ENCODE assay signal across 26 cellular contexts in genomic region chr10:123766761-123767160, GRCh38.
"Had no signal": no experiment of that assay in that cellular context is flagged by ENCODE, and none has a peak within 500 bp of the region (broad histone marks: within the 10 kb centered on the region; RNA-seq: fewer than 3 reads in every experiment).

No MANE protein-coding gene starts in this region.

- FAIRE-seq: islet of Langerhans had no signal

- H3K4me3 Mint-ChIP-seq: activated CD4-positive, alpha-beta memory T cell treated with anti-CD3 and anti-CD28 coated beads, Interleukin-2, amount 10 ng/mL, durations not matched to agents 7 days and 5 days; activated CD4-positive, alpha-beta T cell treated with anti-CD3 and anti-CD28 coated beads, Interleukin-2, amount 10 ng/mL, durations not matched to agents 24 days and 14 days; activated naive CD4-positive, alpha-beta T cell treated with anti-CD3 and anti-CD28 coated beads for 36 hours; activated naive CD8-positive, alpha-beta T cell treated with anti-CD3 and anti-CD28 coated beads, Interleukin-2, amount 10 ng/mL, durations not matched to agents 7 days and 5 days; activated T-cell treated with anti-CD3 and anti-CD28 coated beads, Interleukin-2, amount 50 U/mL, for 72 hours; dendritic cell treated with granulocyte-macrophage colony-stimulating factor and Interleukin-4, amounts not matched to agents 40 ng/mL and 50 ng/mL, for 4 days; memory B cell; nephron; stimulated activated effector memory CD8-positive, alpha-beta T cell treated with anti-CD3 and anti-CD28 coated beads, Interleukin-12 subunit alpha, Interleukin-12 subunit beta, amount 100 ng/mL, for 72 hours had no signal

- H3K4me1 ChIP-seq: gastrocnemius medialis, parathyroid adenoma, stomach, testis, upper lobe of left lung had no signal

- DNase-seq: activated CD4-positive, alpha-beta memory T cell treated with anti-CD3 and anti-CD28 coated beads, Interleukin-2, amount 10 ng/mL, durations not matched to agents 7 days and 5 days; activated CD4-positive, alpha-beta T cell treated with anti-CD3 and anti-CD28 coated beads, Interleukin-2, amount 10 ng/mL, durations not matched to agents 24 days and 14 days; activated effector memory CD4-positive, alpha-beta T cell treated with Interleukin-2 at 50 U/mL for 16 hours; activated naive CD4-positive, alpha-beta T cell treated with anti-CD3 and anti-CD28 coated beads for 36 hours; activated naive CD8-positive, alpha-beta T cell treated with anti-CD3 and anti-CD28 coated beads, Interleukin-2, amount 10 ng/mL, durations not matched to agents 7 days and 5 days; activated T-cell treated with anti-CD3 and anti-CD28 coated beads, Interleukin-2, amount 50 U/mL, for 72 hours; effector CD4-positive, alpha-beta T cell; erythroblast; gastrocnemius medialis; left cardiac atrium; nucleus accumbens; right cardiac atrium; stimulated activated CD4-positive, alpha-beta T cell treated with anti-CD3 and anti-CD28 coated beads, Interleukin-2, amount 100 ng/mL, for 24 hours; stomach; testis; upper lobe of left lung had no signal

- H3K36me3 ChIP-seq: cardiac muscle cell, gastrocnemius medialis, upper lobe of left lung had no signal

- H3K27me3 ChIP-seq: cardiac muscle cell, gastrocnemius medialis, testis, upper lobe of left lung had no signal

- H3K9ac ChIP-seq: parathyroid adenoma had no signal

- H3K27ac ChIP-seq: cardiac muscle cell, gastrocnemius medialis, parathyroid adenoma, skin epidermis, stomach, testis, upper lobe of left lung, VCaP had no signal

- H2AFZ ChIP-seq: parathyroid adenoma had no signal

- H3K9me3 ChIP-seq: gastrocnemius medialis, stomach, testis, upper lobe of left lung had no signal

- H3K4me3 ChIP-seq: cardiac muscle cell, gastrocnemius medialis, skin epidermis, stomach, testis, upper lobe of left lung had no signal

- H3K4me1 Mint-ChIP-seq: activated CD4-positive, alpha-beta memory T cell treated with anti-CD3 and anti-CD28 coated beads, Interleukin-2, amount 10 ng/mL, durations not matched to agents 7 days and 5 days; activated CD4-positive, alpha-beta T cell treated with anti-CD3 and anti-CD28 coated beads, Interleukin-2, amount 10 ng/mL, durations not matched to agents 24 days and 14 days; activated naive CD8-positive, alpha-beta T cell treated with anti-CD3 and anti-CD28 coated beads, Interleukin-2, amount 10 ng/mL, durations not matched to agents 7 days and 5 days; memory B cell had no signal

- H3K9me3 Mint-ChIP-seq: dendritic cell treated with granulocyte-macrophage colony-stimulating factor and Interleukin-4, amounts not matched to agents 40 ng/mL and 50 ng/mL, for 4 days; memory B cell had no signal

- H3K27ac Mint-ChIP-seq: activated CD4-positive, alpha-beta memory T cell treated with anti-CD3 and anti-CD28 coated beads, Interleukin-2, amount 10 ng/mL, durations not matched to agents 7 days and 5 days; activated CD4-positive, alpha-beta T cell treated with anti-CD3 and anti-CD28 coated beads, Interleukin-2, amount 10 ng/mL, durations not matched to agents 24 days and 14 days; activated naive CD4-positive, alpha-beta T cell treated with anti-CD3 and anti-CD28 coated beads for 36 hours; activated naive CD8-positive, alpha-beta T cell treated with anti-CD3 and anti-CD28 coated beads, Interleukin-2, amount 10 ng/mL, durations not matched to agents 7 days and 5 days; dendritic cell treated with granulocyte-macrophage colony-stimulating factor and Interleukin-4, amounts not matched to agents 40 ng/mL and 50 ng/mL, for 4 days; memory B cell; nephron; stimulated activated effector memory CD8-positive, alpha-beta T cell treated with anti-CD3 and anti-CD28 coated beads, Interleukin-12 subunit alpha, Interleukin-12 subunit beta, amount 100 ng/mL, for 72 hours had no signal

- H3K36me3 Mint-ChIP-seq: activated naive CD8-positive, alpha-beta T cell treated with anti-CD3 and anti-CD28 coated beads, Interleukin-2, amount 10 ng/mL, durations not matched to agents 7 days and 5 days; memory B cell had no signal

- ATAC-seq: activated CD4-positive, CD25-positive, alpha-beta regulatory T cell treated with anti-CD3 and anti-CD28 coated beads, Interleukin-2, amount 50 U/mL, for 24 hours; activated T-cell treated with anti-CD3 and anti-CD28 coated beads, Interleukin-2, amount 50 U/mL, for 72 hours; gastrocnemius medialis; left cardiac atrium; right cardiac atrium; stimulated activated effector memory CD8-positive, alpha-beta T cell treated with anti-CD3 and anti-CD28 coated beads, Interleukin-12 subunit alpha, Interleukin-12 subunit beta, amount 100 ng/mL, for 72 hours had no signal

- H3K79me2 ChIP-seq: parathyroid adenoma had no signal
